In genomic region chr2:86199834-86200177, GRCh38 we compare ENCODE assay signal across 8 cellular contexts. TPM values are rescaled to one million over a fixed set of nuclear protein-coding genes. Genes with fewer than 3 reads are reported as not detected.
DNase-seq lines count a peak whose midpoint lies in the region; ATAC-seq and TF ChIP-seq lines count a peak whose summit lies in the region.

No MANE protein-coding gene starts in this region.

- H3K4me3 ChIP-seq in breast epithelium (peak overlapping the region; percentile 62 to 75 (median 68)), aorta (ENCODE audit: low read length in 2 of 2) (peak overlapping the region; percentile 72 to 96)

- no peaks in the 10 kb centered on the region for H3K27me3 ChIP-seq in breast epithelium
- no peaks in the 10 kb centered on the region for H3K27me3 ChIP-seq in aorta (ENCODE audit: control insufficient read depth in 1 of 2, insufficient read depth in 2 of 2, low read length in 1 of 2)

- WGBS in aorta, 2 donors: 2% methylated on average over 8 of the region's 8 CpGs

- peaks cover 21% of the 10 kb centered on the region for H3K36me3 Mint-ChIP-seq in stimulated activated naive CD8-positive, alpha-beta T cell treated with anti-CD3 and anti-CD28 coated beads, Interleukin-15, Interleukin-2, amounts not matched to agents 100 ng/mL and 50 ng/mL, for 24 hours (ENCODE audit: low read depth)
- H3K36me3 Mint-ChIP-seq in mesothelial cell of epicardium: no peaks in the 10 kb centered on the region

- peak overlapping the region; percentile 93 for H3K27ac Mint-ChIP-seq in stimulated activated naive CD8-positive, alpha-beta T cell treated with anti-CD3 and anti-CD28 coated beads, Interleukin-15, Interleukin-2, amounts not matched to agents 100 ng/mL and 50 ng/mL, for 24 hours
- H3K27ac Mint-ChIP-seq in mesothelial cell of epicardium: peak overlapping the region; percentile 94

- no peaks in the 10 kb centered on the region for H3K36me3 ChIP-seq in breast epithelium
- no peaks in the 10 kb centered on the region for H3K36me3 ChIP-seq in aorta (ENCODE audit: control insufficient read depth in 1 of 2, insufficient read depth in 2 of 2, low read length in 1 of 2)

- peak overlapping the region; percentile 70 to 78 for H3K27ac ChIP-seq in breast epithelium
- H3K27ac ChIP-seq in aorta (ENCODE audit: low read depth in 1 of 2, low read length in 2 of 2): peak overlapping the region in 1 of 2 donors; percentile 5

- TF ChIP-seq POLR2A in breast epithelium (IDR thresholded peaks at IDR 0.05): no peak

- intact Hi-C loops in breast epithelium (cut with DNase I; ENCODE audit: low total_unique reads): no loop called here
- intact Hi-C loops in aorta (cut with DNase I): loop anchor here in 1 of 2 donors (5.0 kb wide), 1 partner anchor 242 kb away; the partner anchor contains the start of gene KDM3A

- DNase-seq in stimulated activated naive CD8-positive, alpha-beta T cell treated with anti-CD3 and anti-CD28 coated beads, Interleukin-15, Interleukin-2, amounts not matched to agents 100 U/mL and 50 U/mL, for 24 hours: no peak
- DNase-seq in breast epithelium (ENCODE audit: low spot score in 2 of 2) (no peak), mesothelial cell of epicardium (ENCODE audit: low spot score in 2 of 2, unreplicated experiment in 2 of 2) (no peak), aorta (no peak), NCI-H345 (lab: John Stamatoyannopoulos, UW) (no peak), SW480 (ENCODE audit: low spot score) (no peak)

- ATAC-seq in stimulated activated naive CD8-positive, alpha-beta T cell treated with anti-CD3 and anti-CD28 coated beads, Interleukin-15, Interleukin-2, amounts not matched to agents 100 U/mL and 50 U/mL, for 24 hours: no peak
- ATAC-seq in aorta (ENCODE audit: low FRiP score): no peak
- ATAC-seq in GM21390 (IDR thresholded peaks at IDR 0.05; ENCODE audit: unreplicated experiment): no peak

- no peaks in the 10 kb centered on the region for H3K9me3 Mint-ChIP-seq in stimulated activated naive CD8-positive, alpha-beta T cell treated with anti-CD3 and anti-CD28 coated beads, Interleukin-15, Interleukin-2, amounts not matched to agents 100 ng/mL and 50 ng/mL, for 24 hours
- no peaks in the 10 kb centered on the region for H3K9me3 Mint-ChIP-seq in mesothelial cell of epicardium

- H3K9me3 ChIP-seq in breast epithelium (no peaks in the 10 kb centered on the region), aorta (ENCODE audit: control insufficient read depth, low read length) (no peaks in the 10 kb centered on the region)

- H3K27me3 Mint-ChIP-seq in stimulated activated naive CD8-positive, alpha-beta T cell treated with anti-CD3 and anti-CD28 coated beads, Interleukin-15, Interleukin-2, amounts not matched to agents 100 ng/mL and 50 ng/mL, for 24 hours: no peaks in the 10 kb centered on the region
- H3K27me3 Mint-ChIP-seq in mesothelial cell of epicardium (ENCODE audit: low read depth): no peaks in the 10 kb centered on the region

- peaks cover 49% of the 10 kb centered on the region for H3K4me1 Mint-ChIP-seq in stimulated activated naive CD8-positive, alpha-beta T cell treated with anti-CD3 and anti-CD28 coated beads, Interleukin-15, Interleukin-2, amounts not matched to agents 100 ng/mL and 50 ng/mL, for 24 hours (ENCODE audit: low read depth)
- H3K4me1 Mint-ChIP-seq in mesothelial cell of epicardium: peaks cover 36% of the 10 kb centered on the region

- H3K4me3 Mint-ChIP-seq in stimulated activated naive CD8-positive, alpha-beta T cell treated with anti-CD3 and anti-CD28 coated beads, Interleukin-15, Interleukin-2, amounts not matched to agents 100 ng/mL and 50 ng/mL, for 24 hours: peak overlapping the region; percentile 93
- peak overlapping the region; percentile 99 for H3K4me3 Mint-ChIP-seq in mesothelial cell of epicardium

- TF ChIP-seq CTCF in breast epithelium (IDR thresholded peaks at IDR 0.05): no peak
- no peak for TF ChIP-seq CTCF in mesothelial cell of epicardium (IDR thresholded peaks at IDR 0.05; ENCODE audit: unreplicated experiment)

- H3K4me1 ChIP-seq in breast epithelium (no peaks in the 10 kb centered on the region), aorta (ENCODE audit: control insufficient read depth in 1 of 2, insufficient read depth in 2 of 2, low read length in 2 of 2) (no peaks in the 10 kb centered on the region)

RNA-seq across cellular contexts. Expression of gene MRPL35, which starts 0.5 kb away (rescaled TPM):
- 10 to 100 TPM; 16.8 to 21.0 (median 21.0) TPM for total RNA-seq in breast epithelium
- total RNA-seq in mesothelial cell of epicardium: 21.9 to 22.4 TPM (median 22.0 TPM) in 3 replicates
- total RNA-seq in aorta: 10 to 100 TPM; 21.2 to 22.4 TPM
- 10 to 100 TPM; 12.6 to 39.2 TPM for polyA plus RNA-seq in aorta

RNA-seq across cellular contexts. Expression of gene IMMT, which starts 4.5 kb away (rescaled TPM):
- total RNA-seq in breast epithelium: 10 to 100 TPM; 44.8 to 56.1 (median 48.2) TPM
- total RNA-seq in mesothelial cell of epicardium: 70.4 to 74.2 TPM (median 72.6 TPM) in 3 replicates
- 10 to 100 TPM; 68.4 to 81.2 TPM for total RNA-seq in aorta
- 10 to 100 TPM; 34.7 to 47.3 TPM for polyA plus RNA-seq in aorta
